Comparison of ENCODE assay signal across 10 cellular contexts in the genomic region with DNA sequence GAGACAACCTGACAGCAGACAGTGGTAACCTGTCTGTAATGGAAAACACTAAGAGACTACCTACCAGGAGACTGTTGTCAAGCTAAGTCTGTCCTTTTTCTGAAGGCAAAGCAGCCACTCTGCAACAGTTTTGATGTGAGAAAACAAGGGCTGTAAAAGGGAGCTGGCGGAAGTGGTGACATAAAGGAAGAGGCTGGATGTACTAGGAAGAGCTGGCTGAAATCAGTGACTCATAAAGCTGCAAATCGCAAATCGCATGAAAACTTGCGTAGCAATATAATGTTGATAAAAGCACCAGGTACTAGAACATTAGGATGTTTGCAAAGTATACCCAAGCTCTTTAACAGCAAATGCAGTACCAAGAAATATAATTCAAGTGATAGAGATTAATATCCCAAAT. TPM values are rescaled to one million over a fixed set of nuclear protein-coding genes. Genes with fewer than 3 reads are reported as not detected.
A peak's percentile ranks its signal among the peaks of the same experiment; 100 is the strongest.
DNase-seq lines count a peak whose midpoint lies in the region; ATAC-seq, FAIRE-seq and TF ChIP-seq lines count a peak whose summit lies in the region.
"Had no signal": no experiment of that assay in that cellular context is flagged by ENCODE, and none has a peak within 500 bp of the region (broad histone marks: within the 10 kb centered on the region; RNA-seq: fewer than 3 reads in every experiment).

No MANE protein-coding gene starts in this region.

- H3K36me3 ChIP-seq in HAP-1 (replicated peaks) (peaks cover 59% of the 10 kb centered on the region), iPS-15b (ENCODE audit: control insufficient read depth, insufficient read depth, low read length) (peaks cover 28% of the 10 kb centered on the region), H7 (replicated peaks; ENCODE audit: control insufficient read depth, insufficient read depth, low read length) (peaks cover 17% of the 10 kb centered on the region)

- H3K9me3 ChIP-seq in A549 (no peaks in the 10 kb centered on the region), HAP-1 (no peaks in the 10 kb centered on the region), iPS-15b (ENCODE audit: control insufficient read depth, insufficient read depth, low read length) (no peaks in the 10 kb centered on the region)

- H3K4me3 Mint-ChIP-seq in activated CD8-positive, alpha-beta T cell treated with anti-CD3 and anti-CD28 coated beads for 36 hours = peak overlapping the region; percentile 99

- no peak for TF ChIP-seq EP300 in A549 (IDR thresholded peaks at IDR 0.05)

- H3K4me1 Mint-ChIP-seq in activated CD8-positive, alpha-beta T cell treated with anti-CD3 and anti-CD28 coated beads for 36 hours (ENCODE audit: low read depth) = peaks cover 50% of the 10 kb centered on the region

- no peak for DNase-seq in A549 (ENCODE audit: low read depth in 1 of 2, low spot score in 1 of 2)
- DNase-seq in HAP-1 (ENCODE audit: low spot score in 2 of 2) = no peak
- no peak for DNase-seq in activated CD8-positive, alpha-beta T cell treated with anti-CD3 and anti-CD28 coated beads for 36 hours
- no peak for DNase-seq in NCI-H524 treated with DMSO at 0.1 percent for 48 hours (lab: John Stamatoyannopoulos, UW)
- DNase-seq in H7 = no peak
- DNase-seq: kidney, NCI-H2171 had no signal

- intact Hi-C loops in activated CD8-positive, alpha-beta T cell treated with anti-CD3 and anti-CD28 coated beads for 36 hours (cut with micrococcal nuclease) = loop anchor here (5.0 kb wide), 1 partner anchor 81 kb away; a partner anchor contains a TSS

- H3K36me3 Mint-ChIP-seq in activated CD8-positive, alpha-beta T cell treated with anti-CD3 and anti-CD28 coated beads for 36 hours (ENCODE audit: low read depth) = peaks cover 52% of the 10 kb centered on the region

- WGBS in A549 (ENCODE audit: missing lambda C conversion rate) = 91% methylated on average over 4 of the region's 4 CpGs

- no peak for FAIRE-seq in A549 (lab: Jason Lieb, UNC)
- FAIRE-seq: kidney had no signal

- in situ Hi-C loops in HAP-1 (cut with MboI; ENCODE audit: low sequenced_read_pairs) = loop anchor here (5.0 kb wide), 1 partner anchor 86 kb away; no protein-coding TSS in a partner anchor

- no peak for TF ChIP-seq POLR2A in A549 (IDR thresholded peaks at IDR 0.05; ENCODE audit: low read length)

- H3K4me1 ChIP-seq in A549 = peaks cover 19% of the 10 kb centered on the region
- peaks cover 6% of the 10 kb centered on the region for H3K4me1 ChIP-seq in HAP-1
- peaks cover 6% of the 10 kb centered on the region for H3K4me1 ChIP-seq in iPS-15b (ENCODE audit: control insufficient read depth, insufficient read depth, low read length)

- CTCF ChIA-PET in A549 (lab: Yijun Ruan, JAX) = interaction anchor here (2.6 kb wide), 1 partner anchor 8 kb away, joined by 7 read pairs; no protein-coding TSS in a partner anchor
- CTCF ChIA-PET in activated CD8-positive, alpha-beta T cell treated with anti-CD3 and anti-CD28 coated beads for 36 hours (lab: Charles Lee) = interaction anchor here (1.4 to 4.0 kb wide), 2 partner anchors 113 to 116 kb away, joined by 4 to 26 read pairs; no protein-coding TSS in a partner anchor

- peak overlapping the region; percentile 19 for H3K27ac Mint-ChIP-seq in activated CD8-positive, alpha-beta T cell treated with anti-CD3 and anti-CD28 coated beads for 36 hours

- POLR2A ChIA-PET in A549 (lab: Yijun Ruan, JAX) = no interaction called here
- POLR2A ChIA-PET in activated CD8-positive, alpha-beta T cell treated with anti-CD3 and anti-CD28 coated beads for 36 hours (lab: Charles Lee) = interaction anchor here (0.6 to 3.1 kb wide), 6 partner anchors 13 to 189 kb away, joined by 3 to 22 read pairs (median 7); a partner anchor contains a TSS

- ATAC-seq in A549 (no peak), HG02870 (IDR thresholded peaks at IDR 0.05; ENCODE audit: unreplicated experiment) (no peak), HG03039 (IDR thresholded peaks at IDR 0.05; ENCODE audit: unreplicated experiment) (no peak)
- ATAC-seq in activated CD8-positive, alpha-beta T cell treated with anti-CD3 and anti-CD28 coated beads for 36 hours = no peak

- H3K9me3 Mint-ChIP-seq in activated CD8-positive, alpha-beta T cell treated with anti-CD3 and anti-CD28 coated beads for 36 hours = no peaks in the 10 kb centered on the region

- no peak for TF ChIP-seq CTCF in A549 (IDR thresholded peaks at IDR 0.05)
- no peak for TF ChIP-seq CTCF in activated CD8-positive, alpha-beta T cell treated with anti-CD3 and anti-CD28 coated beads for 36 hours (IDR thresholded peaks at IDR 0.05)

- H3K9ac ChIP-seq in iPS-15b (ENCODE audit: low read depth, low read length) = no peak overlapping the region

- no peak for TF ChIP-seq RAD21 in A549 (conservative IDR thresholded peaks at IDR 0.05 in 1 of 2, IDR thresholded peaks at IDR 0.05 in 1 of 2)

- H3K4me3 ChIP-seq in A549 (peak overlapping the region; percentile 77), HAP-1 (peak overlapping the region; percentile 83), iPS-15b (ENCODE audit: low read depth, low read length) (peak overlapping the region; percentile 71), H7 (ENCODE audit: insufficient read depth, low read depth, low read length) (no peak overlapping the region)

- H3K4me2 ChIP-seq in A549 = peak overlapping the region; percentile 77

- H3K27ac ChIP-seq in A549 = no peak overlapping the region

- no peaks in the 10 kb centered on the region for H3K27me3 ChIP-seq in HAP-1 (ENCODE audit: low read depth)
- H3K27me3 ChIP-seq in iPS-15b (ENCODE audit: control insufficient read depth, insufficient read depth, low read length) = no peaks in the 10 kb centered on the region
- no peaks in the 10 kb centered on the region for H3K27me3 ChIP-seq in H7 (ENCODE audit: control insufficient read depth, insufficient read depth, low read length)

- no peaks in the 10 kb centered on the region for H3K27me3 Mint-ChIP-seq in activated CD8-positive, alpha-beta T cell treated with anti-CD3 and anti-CD28 coated beads for 36 hours

TF ChIP-seq in A549, 52 proteins besides CTCF, POLR2A, EP300 and RAD21 (continues in another document):
- TF ChIP-seq, protein P1, sequence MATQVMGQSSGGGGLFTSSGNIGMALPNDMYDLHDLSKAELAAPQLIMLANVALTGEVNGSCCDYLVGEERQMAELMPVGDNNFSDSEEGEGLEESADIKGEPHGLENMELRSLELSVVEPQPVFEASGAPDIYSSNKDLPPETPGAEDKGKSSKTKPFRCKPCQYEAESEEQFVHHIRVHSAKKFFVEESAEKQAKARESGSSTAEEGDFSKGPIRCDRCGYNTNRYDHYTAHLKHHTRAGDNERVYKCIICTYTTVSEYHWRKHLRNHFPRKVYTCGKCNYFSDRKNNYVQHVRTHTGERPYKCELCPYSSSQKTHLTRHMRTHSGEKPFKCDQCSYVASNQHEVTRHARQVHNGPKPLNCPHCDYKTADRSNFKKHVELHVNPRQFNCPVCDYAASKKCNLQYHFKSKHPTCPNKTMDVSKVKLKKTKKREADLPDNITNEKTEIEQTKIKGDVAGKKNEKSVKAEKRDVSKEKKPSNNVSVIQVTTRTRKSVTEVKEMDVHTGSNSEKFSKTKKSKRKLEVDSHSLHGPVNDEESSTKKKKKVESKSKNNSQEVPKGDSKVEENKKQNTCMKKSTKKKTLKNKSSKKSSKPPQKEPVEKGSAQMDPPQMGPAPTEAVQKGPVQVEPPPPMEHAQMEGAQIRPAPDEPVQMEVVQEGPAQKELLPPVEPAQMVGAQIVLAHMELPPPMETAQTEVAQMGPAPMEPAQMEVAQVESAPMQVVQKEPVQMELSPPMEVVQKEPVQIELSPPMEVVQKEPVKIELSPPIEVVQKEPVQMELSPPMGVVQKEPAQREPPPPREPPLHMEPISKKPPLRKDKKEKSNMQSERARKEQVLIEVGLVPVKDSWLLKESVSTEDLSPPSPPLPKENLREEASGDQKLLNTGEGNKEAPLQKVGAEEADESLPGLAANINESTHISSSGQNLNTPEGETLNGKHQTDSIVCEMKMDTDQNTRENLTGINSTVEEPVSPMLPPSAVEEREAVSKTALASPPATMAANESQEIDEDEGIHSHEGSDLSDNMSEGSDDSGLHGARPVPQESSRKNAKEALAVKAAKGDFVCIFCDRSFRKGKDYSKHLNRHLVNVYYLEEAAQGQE (IDR thresholded peaks at IDR 0.05) = no peak
- TF ChIP-seq FOXS1 (CRISPR knock-in tag; IDR thresholded peaks at IDR 0.05) (no peak), HDAC2 (IDR thresholded peaks at IDR 0.05) (no peak), CEBPB (IDR thresholded peaks at IDR 0.05) (no peak), POLR2AphosphoS2 (conservative IDR thresholded peaks at IDR 0.05; ENCODE audit: low read length) (no peak), EHF (CRISPR knock-in tag; IDR thresholded peaks at IDR 0.05) (no peak), SREBF2 (IDR thresholded peaks at IDR 0.05) (no peak), TFCP2L1 (CRISPR knock-in tag; IDR thresholded peaks at IDR 0.05) (no peak), CBX2 (IDR thresholded peaks at IDR 0.05; ENCODE audit: borderline replicate concordance, low read depth) (no peak), MYC (IDR thresholded peaks at IDR 0.05; ENCODE audit: borderline replicate concordance, low read length) (no peak)
- TF ChIP-seq, protein P2, sequence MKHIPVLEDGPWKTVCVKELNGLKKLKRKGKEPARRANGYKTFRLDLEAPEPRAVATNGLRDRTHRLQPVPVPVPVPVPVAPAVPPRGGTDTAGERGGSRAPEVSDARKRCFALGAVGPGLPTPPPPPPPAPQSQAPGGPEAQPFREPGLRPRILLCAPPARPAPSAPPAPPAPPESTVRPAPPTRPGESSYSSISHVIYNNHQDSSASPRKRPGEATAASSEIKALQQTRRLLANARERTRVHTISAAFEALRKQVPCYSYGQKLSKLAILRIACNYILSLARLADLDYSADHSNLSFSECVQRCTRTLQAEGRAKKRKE (CRISPR knock-in tag; IDR thresholded peaks at IDR 0.05; ENCODE audit: low read depth) = no peak

RNA-seq across cellular contexts. Expression of a gene that starts 1.4 kb away (rescaled TPM):
- polyA plus RNA-seq in A549 (2011; rRNA removed) = 91.3 and 95.7 TPM in 2 replicates
- 83.4 and 88.1 TPM in 2 replicates for polyA plus RNA-seq in A549 (2012; cell fraction: cytosol; rRNA removed)
- polyA plus RNA-seq in A549 (2012; cell fraction: nucleus; rRNA removed) = 111 and 138 TPM in 2 replicates
- 99.4 to 109 TPM (median 101 TPM) in 3 replicates for polyA plus RNA-seq in A549 (2017; fragmentation: RNase III; extraction: RNeasy Plus Mini Kit Qiagen cat#74134 plus additional on column Dnase treatment)
- polyA minus RNA-seq in A549 (2011; rRNA and poly(A)+ RNA removed) = 52.3 and 55.6 TPM in 2 replicates
- 100 to 1,000 TPM; 110 to 111 TPM for total RNA-seq in activated CD8-positive, alpha-beta T cell treated with anti-CD3 and anti-CD28 coated beads for 36 hours
- total RNA-seq in H7 (2014; rRNA removed; shearing (Covaris generic)) = 71.1 and 73.1 TPM in 2 replicates

RNA-seq across cellular contexts. Expression of a gene that starts 1.8 kb away (rescaled TPM):
- 25.4 and 28.1 TPM in 2 replicates for polyA plus RNA-seq in A549 (2011; rRNA removed)
- polyA plus RNA-seq in A549 (2012; cell fraction: cytosol; rRNA removed) = 27.4 and 35.4 TPM in 2 replicates
- polyA plus RNA-seq in A549 (2012; cell fraction: nucleus; rRNA removed) = 33.2 and 41.8 TPM in 2 replicates
- polyA plus RNA-seq in A549 (2017; fragmentation: RNase III; extraction: RNeasy Plus Mini Kit Qiagen cat#74134 plus additional on column Dnase treatment) = 9.7 to 12.2 TPM (median 11.1 TPM) in 3 replicates
- 18.2 and 18.8 TPM in 2 replicates for polyA minus RNA-seq in A549 (2011; rRNA and poly(A)+ RNA removed)
- 10 to 100 TPM; 10.6 to 12.4 TPM for total RNA-seq in activated CD8-positive, alpha-beta T cell treated with anti-CD3 and anti-CD28 coated beads for 36 hours
- 17.1 and 27.7 TPM in 2 replicates for total RNA-seq in H7 (2014; rRNA removed; shearing (Covaris generic))
